ENCODE assay signal across 1 cellular context in the genomic region with DNA sequence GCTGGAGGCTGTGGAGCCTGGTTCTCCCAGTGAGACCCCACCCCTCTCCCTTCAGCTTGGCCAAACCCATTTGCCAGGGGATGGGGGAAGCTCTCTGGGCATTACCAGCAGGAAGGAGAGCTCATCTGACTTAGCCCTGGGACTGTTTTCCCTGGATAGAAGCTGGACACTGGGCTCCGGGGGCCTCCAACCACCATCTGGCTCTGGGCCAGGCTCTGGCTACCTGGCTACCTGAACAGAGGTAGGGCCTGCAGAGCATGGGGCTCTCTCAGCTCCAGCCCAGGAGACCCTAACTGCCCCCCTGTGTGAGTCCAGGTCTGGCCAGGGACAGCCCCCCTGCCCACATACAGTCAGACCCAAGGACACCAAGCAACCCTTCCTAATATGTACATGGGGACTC.
TF ChIP-seq lines count a peak whose summit lies in the region.

No MANE protein-coding gene starts in this region.

TF ChIP-seq in K562, 482 proteins besides CTCF, POLR2A, EP300 and RAD21:
- TF ChIP-seq ZNF586 (CRISPR knock-in tag; conservative IDR thresholded peaks at IDR 0.05) (no peak), NFIC (IDR thresholded peaks at IDR 0.05) (peak; percentile 56), TEAD1 (CRISPR knock-in tag; IDR thresholded peaks at IDR 0.05) (no peak), RUNX1 (IDR thresholded peaks at IDR 0.05; ENCODE audit: low read depth) (no peak)
- TF ChIP-seq, protein P1, sequence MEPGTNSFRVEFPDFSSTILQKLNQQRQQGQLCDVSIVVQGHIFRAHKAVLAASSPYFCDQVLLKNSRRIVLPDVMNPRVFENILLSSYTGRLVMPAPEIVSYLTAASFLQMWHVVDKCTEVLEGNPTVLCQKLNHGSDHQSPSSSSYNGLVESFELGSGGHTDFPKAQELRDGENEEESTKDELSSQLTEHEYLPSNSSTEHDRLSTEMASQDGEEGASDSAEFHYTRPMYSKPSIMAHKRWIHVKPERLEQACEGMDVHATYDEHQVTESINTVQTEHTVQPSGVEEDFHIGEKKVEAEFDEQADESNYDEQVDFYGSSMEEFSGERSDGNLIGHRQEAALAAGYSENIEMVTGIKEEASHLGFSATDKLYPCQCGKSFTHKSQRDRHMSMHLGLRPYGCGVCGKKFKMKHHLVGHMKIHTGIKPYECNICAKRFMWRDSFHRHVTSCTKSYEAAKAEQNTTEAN (CRISPR knock-in tag; IDR thresholded peaks at IDR 0.05): no peak
- TF ChIP-seq, protein P2, sequence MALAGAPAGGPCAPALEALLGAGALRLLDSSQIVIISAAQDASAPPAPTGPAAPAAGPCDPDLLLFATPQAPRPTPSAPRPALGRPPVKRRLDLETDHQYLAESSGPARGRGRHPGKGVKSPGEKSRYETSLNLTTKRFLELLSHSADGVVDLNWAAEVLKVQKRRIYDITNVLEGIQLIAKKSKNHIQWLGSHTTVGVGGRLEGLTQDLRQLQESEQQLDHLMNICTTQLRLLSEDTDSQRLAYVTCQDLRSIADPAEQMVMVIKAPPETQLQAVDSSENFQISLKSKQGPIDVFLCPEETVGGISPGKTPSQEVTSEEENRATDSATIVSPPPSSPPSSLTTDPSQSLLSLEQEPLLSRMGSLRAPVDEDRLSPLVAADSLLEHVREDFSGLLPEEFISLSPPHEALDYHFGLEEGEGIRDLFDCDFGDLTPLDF (CRISPR knock-in tag; IDR thresholded peaks at IDR 0.05): no peak
- TF ChIP-seq, protein P3, sequence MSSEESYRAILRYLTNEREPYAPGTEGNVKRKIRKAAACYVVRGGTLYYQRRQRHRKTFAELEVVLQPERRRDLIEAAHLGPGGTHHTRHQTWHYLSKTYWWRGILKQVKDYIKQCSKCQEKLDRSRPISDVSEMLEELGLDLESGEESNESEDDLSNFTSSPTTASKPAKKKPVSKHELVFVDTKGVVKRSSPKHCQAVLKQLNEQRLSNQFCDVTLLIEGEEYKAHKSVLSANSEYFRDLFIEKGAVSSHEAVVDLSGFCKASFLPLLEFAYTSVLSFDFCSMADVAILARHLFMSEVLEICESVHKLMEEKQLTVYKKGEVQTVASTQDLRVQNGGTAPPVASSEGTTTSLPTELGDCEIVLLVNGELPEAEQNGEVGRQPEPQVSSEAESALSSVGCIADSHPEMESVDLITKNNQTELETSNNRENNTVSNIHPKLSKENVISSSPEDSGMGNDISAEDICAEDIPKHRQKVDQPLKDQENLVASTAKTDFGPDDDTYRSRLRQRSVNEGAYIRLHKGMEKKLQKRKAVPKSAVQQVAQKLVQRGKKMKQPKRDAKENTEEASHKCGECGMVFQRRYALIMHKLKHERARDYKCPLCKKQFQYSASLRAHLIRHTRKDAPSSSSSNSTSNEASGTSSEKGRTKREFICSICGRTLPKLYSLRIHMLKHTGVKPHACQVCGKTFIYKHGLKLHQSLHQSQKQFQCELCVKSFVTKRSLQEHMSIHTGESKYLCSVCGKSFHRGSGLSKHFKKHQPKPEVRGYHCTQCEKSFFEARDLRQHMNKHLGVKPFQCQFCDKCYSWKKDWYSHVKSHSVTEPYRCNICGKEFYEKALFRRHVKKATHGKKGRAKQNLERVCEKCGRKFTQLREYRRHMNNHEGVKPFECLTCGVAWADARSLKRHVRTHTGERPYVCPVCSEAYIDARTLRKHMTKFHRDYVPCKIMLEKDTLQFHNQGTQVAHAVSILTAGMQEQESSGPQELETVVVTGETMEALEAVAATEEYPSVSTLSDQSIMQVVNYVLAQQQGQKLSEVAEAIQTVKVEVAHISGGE (CRISPR knock-in tag; IDR thresholded peaks at IDR 0.05): no peak
